10 cellular contexts compared by ENCODE assay signal in genomic region chr2:11234309-11234708, GRCh38.
DNase-seq lines count a peak whose midpoint lies in the region; ATAC-seq and TF ChIP-seq lines count a peak whose summit lies in the region.
"Had no signal": no experiment of that assay in that cellular context is flagged by ENCODE, and none has a peak within 500 bp of the region (broad histone marks: within the 10 kb centered on the region; RNA-seq: fewer than 3 reads in every experiment).

No MANE protein-coding gene starts in this region.

- no peak for ATAC-seq in CD4-positive, alpha-beta T cell (ENCODE audit: poor library complexity)
- ATAC-seq in naive B cell (ENCODE audit: low read depth in 2 of 2) (no peak), GM19023 (IDR thresholded peaks at IDR 0.05; ENCODE audit: unreplicated experiment) (no peak)

- no peaks in the 10 kb centered on the region for H3K27me3 ChIP-seq in CD4-positive, alpha-beta T cell (ENCODE audit: control insufficient read depth, insufficient read depth, low read length)
- H3K27me3 ChIP-seq: neutrophil had no signal

- H3K4me1 Mint-ChIP-seq in CD4-positive, alpha-beta T cell (ENCODE audit: low read depth) = no peaks in the 10 kb centered on the region
- peaks cover 3 to 10% (median 6%) of the 10 kb centered on the region in 3 donors for H3K4me1 Mint-ChIP-seq in naive B cell

- POLR2A ChIA-PET in CD4-positive, alpha-beta T cell (lab: Charles Lee) = no interaction called here

- TF ChIP-seq CTCF in CD4-positive, alpha-beta T cell (IDR thresholded peaks at IDR 0.05) = peak; percentile 51
- TF ChIP-seq CTCF in LNCAP (IDR thresholded peaks at IDR 0.05) = peak; percentile 54; the same call in 1 of the 2 replicates

- no peak for DNase-seq in CD4-positive, alpha-beta T cell
- DNase-seq in cerebellar cortex (ENCODE audit: low spot score) (peak; percentile 72), naive B cell (peak; percentile 1), NCI-H187 (lab: John Stamatoyannopoulos, UW) (no peak), AG08396 (ENCODE audit: low spot score) (no peak), NCI-H1092 (lab: John Stamatoyannopoulos, UW) (no peak)

- intact Hi-C loops in CD4-positive, alpha-beta T cell (cut with DNase I, micrococcal nuclease) = loop anchor here in 1 of 2 experiments (2.0 kb wide), 1 partner anchor 212 kb away; no protein-coding TSS in a partner anchor

- no peaks in the 10 kb centered on the region for H3K9me3 ChIP-seq in CD4-positive, alpha-beta T cell (ENCODE audit: control insufficient read depth, low read length)
- H3K9me3 ChIP-seq: neutrophil had no signal

- H3K9me3 Mint-ChIP-seq in CD4-positive, alpha-beta T cell = no peaks in the 10 kb centered on the region
- H3K9me3 Mint-ChIP-seq in naive B cell = no peaks in the 10 kb centered on the region

- no peaks in the 10 kb centered on the region for H3K27me3 Mint-ChIP-seq in CD4-positive, alpha-beta T cell
- no peaks in the 10 kb centered on the region for H3K27me3 Mint-ChIP-seq in naive B cell
- H3K27me3 Mint-ChIP-seq: activated naive CD8-positive, alpha-beta T cell had no signal

- H3K27ac ChIP-seq in CD4-positive, alpha-beta T cell (ENCODE audit: low read depth, low read length) = no peak overlapping the region
- H3K27ac ChIP-seq: neutrophil had no signal

- CTCF ChIA-PET in CD4-positive, alpha-beta T cell (lab: Charles Lee) = interaction anchor here (1.4 kb wide), 1 partner anchor 212 kb away, joined by 5 read pairs; no protein-coding TSS in a partner anchor

- H3K27ac Mint-ChIP-seq in CD4-positive, alpha-beta T cell = no peak overlapping the region
- no peak overlapping the region for H3K27ac Mint-ChIP-seq in naive B cell
- H3K27ac Mint-ChIP-seq: activated naive CD8-positive, alpha-beta T cell had no signal

- H3K36me3 Mint-ChIP-seq in CD4-positive, alpha-beta T cell (ENCODE audit: low read depth) = peaks cover 8% of the 10 kb centered on the region
- no peaks in the 10 kb centered on the region for H3K36me3 Mint-ChIP-seq in naive B cell

- no peak overlapping the region for H3K4me3 Mint-ChIP-seq in CD4-positive, alpha-beta T cell
- no peak overlapping the region for H3K4me3 Mint-ChIP-seq in naive B cell
- H3K4me3 Mint-ChIP-seq: activated naive CD8-positive, alpha-beta T cell had no signal

Comparison
In these comparisons a context has a peak if more than half of its experiments do, and no peak if none do; other contexts are left out.
1. DNase-seq: peak in cerebellar cortex (single experiment) and naive B cell (single experiment); none in CD4-positive, alpha-beta T cell (0 of 10), NCI-H187 (0 of 2), AG08396 (single experiment) and NCI-H1092 (single experiment).